Comparison of ENCODE assay signal across 8 cellular contexts in genomic region chr22:23402275-23403151, GRCh38.
A peak's percentile ranks its signal among the peaks of the same experiment; 100 is the strongest.
DNase-seq lines count a peak whose midpoint lies in the region; TF ChIP-seq lines count a peak whose summit lies in the region.

No MANE protein-coding gene starts in this region.

- peaks cover 0 to 13% (median 12%) of the 10 kb centered on the region in 4 donors for H3K4me1 ChIP-seq in stomach

- TF ChIP-seq CTCF in epithelial cell of proximal tubule (conservative IDR thresholded peaks at IDR 0.05; ENCODE audit: low read depth, low read length) (peak; percentile 55), stomach (IDR thresholded peaks at IDR 0.05) (peak in 5 of 7 experiments; percentile 35 to 60 (median 50))

- intact Hi-C loops in stomach (cut with DNase I; ENCODE audit: low total_unique reads) = no loop called here

- no peaks in the 10 kb centered on the region for H3K9me3 ChIP-seq in stomach

- peak overlapping the region; percentile 16 for H3K4me3 ChIP-seq in epithelial cell of proximal tubule (ENCODE audit: low read depth, low read length)
- peak overlapping the region; percentile 42 to 54 (median 46) for H3K4me3 ChIP-seq in stomach

- TF ChIP-seq EP300 in stomach (IDR thresholded peaks at IDR 0.05) = no peak

- H3K36me3 ChIP-seq in stomach = no peaks in the 10 kb centered on the region

- DNase-seq in Caki2 (ENCODE audit: low read depth) = peak; percentile 68
- DNase-seq in H4 (ENCODE audit: low spot score) = peak; percentile 51
- peak; percentile 61 for DNase-seq in NCI-H2107 (lab: John Stamatoyannopoulos, UW)
- peak; percentile 74 for DNase-seq in activated CD8-positive, alpha-beta memory T cell treated with anti-CD3 and anti-CD28 coated beads for 24 hours
- no peak for DNase-seq in epithelial cell of proximal tubule (ENCODE audit: low read depth)
- DNase-seq in mucosa of gallbladder (ENCODE audit: low spot score) = peak; percentile 78
- peak; percentile 75 for DNase-seq in stomach
- DNase-seq in occipital lobe (lab: John Stamatoyannopoulos, UW) = no peak

- WGBS in stomach, 5 donors = 4 to 21% (median 11%) methylated on average over 28 to 82 of the region's 82 CpGs

- in situ Hi-C loops in Caki2 (cut with HindIII; ENCODE audit: low pct_unique_long_range_greater_than_20kb, low sequenced_read_pairs) = no loop called here

- TF ChIP-seq POLR2A in stomach (IDR thresholded peaks at IDR 0.05) = no peak

- H3K27me3 ChIP-seq in stomach = peaks cover 0 to 30% (median 0%) of the 10 kb centered on the region in 3 donors

- H3K27ac ChIP-seq in stomach = peak overlapping the region in 2 of 5 donors; percentile 10 to 58

Comparison
In these comparisons a context has a peak if more than half of its experiments do, and no peak if none do; other contexts are left out.
1. DNase-seq: peak in Caki2 (single experiment), H4 (single experiment), NCI-H2107 (single experiment), activated CD8-positive, alpha-beta memory T cell treated with anti-CD3 and anti-CD28 coated beads for 24 hours (single experiment), mucosa of gallbladder (single experiment) and stomach (single experiment); none in epithelial cell of proximal tubule (single experiment) and occipital lobe (single experiment).